In genomic region chrX:71623714-71624113, GRCh38 we compare ENCODE assay signal across 15 cellular contexts. TPM values are rescaled to one million over a fixed set of nuclear protein-coding genes. Genes with fewer than 3 reads are reported as not detected.
DNase-seq lines count a peak whose midpoint lies in the region; ATAC-seq, FAIRE-seq and TF ChIP-seq lines count a peak whose summit lies in the region.
"Had no signal": no experiment of that assay in that cellular context is flagged by ENCODE, and none has a peak within 500 bp of the region (broad histone marks: within the 10 kb centered on the region; RNA-seq: fewer than 3 reads in every experiment).

No MANE protein-coding gene starts in this region.

- no TSS peak for BruUV-seq in OCI-LY7 (replicated peaks; lab: Mats Ljungman, UMichigan)

- peak overlapping the region; percentile 95 for H3K27ac Mint-ChIP-seq in activated CD4-positive, alpha-beta T cell treated with anti-CD3 and anti-CD28 coated beads, Interleukin-2, amount 10 ng/mL, durations not matched to agents 24 days and 14 days
- H3K27ac Mint-ChIP-seq in effector memory CD8-positive, alpha-beta T cell = peak overlapping the region; percentile 98
- peak overlapping the region; percentile 96 for H3K27ac Mint-ChIP-seq in stimulated activated naive CD8-positive, alpha-beta T cell treated with anti-CD3 and anti-CD28 coated beads, Interleukin-15, Interleukin-2, amounts not matched to agents 100 ng/mL and 50 ng/mL, for 24 hours

- peaks cover 6% of the 10 kb centered on the region; the same call in 1 of the 2 replicates for H3K9me3 ChIP-seq in OCI-LY7 (ENCODE audit: low read length)
- H3K9me3 ChIP-seq: A549, thoracic aorta had no signal

- FAIRE-seq in RCC 7860 (lab: Jason Lieb, UNC) = no peak
- FAIRE-seq: A549, H54 had no signal

- no peaks in the 10 kb centered on the region for H3K9me2 ChIP-seq in OCI-LY7 (ENCODE audit: insufficient read depth, low read length)

- peak overlapping the region; percentile 73 for H3K27ac ChIP-seq in OCI-LY7 (ENCODE audit: low read depth, low read length, poor library complexity, severe bottlenecking)
- H3K27ac ChIP-seq: A549 had no signal

- peaks cover 64% of the 10 kb centered on the region for H3K4me1 ChIP-seq in OCI-LY7 (ENCODE audit: insufficient read depth, low read length, poor library complexity, severe bottlenecking)
- H3K4me1 ChIP-seq: A549 had no signal

- peak overlapping the region; percentile 70 for H3K4me2 ChIP-seq in OCI-LY7 (ENCODE audit: low read length)
- H3K4me2 ChIP-seq: A549 had no signal

- no peaks in the 10 kb centered on the region for H3K9me3 Mint-ChIP-seq in activated CD4-positive, alpha-beta T cell treated with anti-CD3 and anti-CD28 coated beads, Interleukin-2, amount 10 ng/mL, durations not matched to agents 24 days and 14 days
- H3K9me3 Mint-ChIP-seq in effector memory CD8-positive, alpha-beta T cell = no peaks in the 10 kb centered on the region
- no peaks in the 10 kb centered on the region for H3K9me3 Mint-ChIP-seq in stimulated activated naive CD8-positive, alpha-beta T cell treated with anti-CD3 and anti-CD28 coated beads, Interleukin-15, Interleukin-2, amounts not matched to agents 100 ng/mL and 50 ng/mL, for 24 hours

- ATAC-seq in effector memory CD8-positive, alpha-beta T cell (replicated peaks) = peak; percentile 20

- no peak overlapping the region for H3K4me3 ChIP-seq in OCI-LY7 (ENCODE audit: low read depth, low read length, poor library complexity, severe bottlenecking)
- H3K4me3 ChIP-seq: A549, thoracic aorta had no signal

- no peaks in the 10 kb centered on the region for H3K27me3 Mint-ChIP-seq in activated CD4-positive, alpha-beta T cell treated with anti-CD3 and anti-CD28 coated beads, Interleukin-2, amount 10 ng/mL, durations not matched to agents 24 days and 14 days
- H3K27me3 Mint-ChIP-seq in effector memory CD8-positive, alpha-beta T cell = no peaks in the 10 kb centered on the region
- no peaks in the 10 kb centered on the region for H3K27me3 Mint-ChIP-seq in stimulated activated naive CD8-positive, alpha-beta T cell treated with anti-CD3 and anti-CD28 coated beads, Interleukin-15, Interleukin-2, amounts not matched to agents 100 ng/mL and 50 ng/mL, for 24 hours

- intact Hi-C loops in activated CD4-positive, alpha-beta T cell treated with anti-CD3 and anti-CD28 coated beads, Interleukin-2, amount 10 ng/mL, durations not matched to agents 24 days and 14 days (cut with micrococcal nuclease) = no loop called here
- intact Hi-C loops in OCI-LY7 (cut with micrococcal nuclease; ENCODE audit: unreplicated experiment) = loop anchor here (2.0 kb wide), 1 partner anchor 27 kb away; no protein-coding TSS in a partner anchor

- H3K4me3 Mint-ChIP-seq in activated CD4-positive, alpha-beta T cell treated with anti-CD3 and anti-CD28 coated beads, Interleukin-2, amount 10 ng/mL, durations not matched to agents 24 days and 14 days = peak overlapping the region; percentile 76
- peak overlapping the region; percentile 84 to 85 for H3K4me3 Mint-ChIP-seq in effector memory CD8-positive, alpha-beta T cell
- peak overlapping the region; percentile 81 for H3K4me3 Mint-ChIP-seq in stimulated activated naive CD8-positive, alpha-beta T cell treated with anti-CD3 and anti-CD28 coated beads, Interleukin-15, Interleukin-2, amounts not matched to agents 100 ng/mL and 50 ng/mL, for 24 hours

- CTCF ChIA-PET in OCI-LY7 (lab: Charles Lee; ENCODE audit: unreplicated experiment) = no interaction called here

- no peak for TF ChIP-seq CTCF in OCI-LY7 (conservative IDR thresholded peaks at IDR 0.05; ENCODE audit: low read length)

- POLR2A ChIA-PET in OCI-LY7 (lab: Charles Lee) = no interaction called here

- H3K4me1 Mint-ChIP-seq in activated CD4-positive, alpha-beta T cell treated with anti-CD3 and anti-CD28 coated beads, Interleukin-2, amount 10 ng/mL, durations not matched to agents 24 days and 14 days = peaks cover 46% of the 10 kb centered on the region
- peaks cover 27 to 39% of the 10 kb centered on the region in 2 donors for H3K4me1 Mint-ChIP-seq in effector memory CD8-positive, alpha-beta T cell (ENCODE audit: low read depth in 2 of 2)
- H3K4me1 Mint-ChIP-seq in stimulated activated naive CD8-positive, alpha-beta T cell treated with anti-CD3 and anti-CD28 coated beads, Interleukin-15, Interleukin-2, amounts not matched to agents 100 ng/mL and 50 ng/mL, for 24 hours (ENCODE audit: low read depth) = peaks cover 58% of the 10 kb centered on the region

- DNase-seq in activated CD4-positive, alpha-beta T cell treated with anti-CD3 and anti-CD28 coated beads, Interleukin-2, amount 10 ng/mL, durations not matched to agents 24 days and 14 days = peak; percentile 71
- DNase-seq in activated CD4-positive, alpha-beta T cell treated with anti-CD3 and anti-CD28 coated beads, Interleukin-2, amount 50 U/mL, for 48 hours = no peak
- DNase-seq in OCI-LY7 (ENCODE audit: low spot score) (no peak), germinal center (ENCODE audit: low spot score) (no peak), RCC 7860 (ENCODE audit: low spot score) (no peak), NCI-H510A treated with DMSO at 0.1 percent for 48 hours (lab: John Stamatoyannopoulos, UW) (no peak)
- DNase-seq in effector memory CD8-positive, alpha-beta T cell = peak in 1 of 3 experiments; percentile 23
- DNase-seq: DMS 273 treated with DMSO at 0.1 percent for 48 hours, mesendoderm, NCI-H187 treated with DMSO at 0.1 percent for 48 hours had no signal

- no peaks in the 10 kb centered on the region; the same call in 1 of the 2 replicates for H3K36me3 ChIP-seq in OCI-LY7 (ENCODE audit: insufficient read depth, low read length)
- H3K36me3 ChIP-seq: thoracic aorta had no signal

- H4K20me1 ChIP-seq in OCI-LY7 (ENCODE audit: insufficient read depth, low read length) = no peaks in the 10 kb centered on the region

- peaks cover 3% of the 10 kb centered on the region for H3K36me3 Mint-ChIP-seq in activated CD4-positive, alpha-beta T cell treated with anti-CD3 and anti-CD28 coated beads, Interleukin-2, amount 10 ng/mL, durations not matched to agents 24 days and 14 days (ENCODE audit: low read depth)
- H3K36me3 Mint-ChIP-seq in effector memory CD8-positive, alpha-beta T cell (ENCODE audit: insufficient read depth) = peaks cover 31% of the 10 kb centered on the region
- H3K36me3 Mint-ChIP-seq in stimulated activated naive CD8-positive, alpha-beta T cell treated with anti-CD3 and anti-CD28 coated beads, Interleukin-15, Interleukin-2, amounts not matched to agents 100 ng/mL and 50 ng/mL, for 24 hours (ENCODE audit: low read depth) = no peaks in the 10 kb centered on the region

- H3K79me2 ChIP-seq in OCI-LY7 (ENCODE audit: insufficient read depth, low read depth, low read length) = no peaks in the 10 kb centered on the region

- H2AFZ ChIP-seq in OCI-LY7 (ENCODE audit: low read length) = peak overlapping the region; percentile 21; the same call in 1 of the 2 replicates

RNA-seq across cellular contexts. Expression of gene CXCR3, which starts 5.4 kb away (rescaled TPM):
- 34.5 and 35.2 TPM in 2 replicates for total RNA-seq in activated CD4-positive, alpha-beta T cell treated with anti-CD3 and anti-CD28 coated beads, Interleukin-2, amount 10 ng/mL, durations not matched to agents 24 days and 14 days
- not detected in 2 replicates for total RNA-seq in OCI-LY7 (2014; rRNA removed; shearing (Covaris generic))
- total RNA-seq in OCI-LY7 (2022) = not detected in 2 replicates
- total RNA-seq: epithelial cell of proximal tubule had no signal

RNA-seq across cellular contexts. Expression of gene GCNA, which starts 45.5 kb away (rescaled TPM):
- 3.3 and 4.5 TPM in 2 replicates for total RNA-seq in activated CD4-positive, alpha-beta T cell treated with anti-CD3 and anti-CD28 coated beads, Interleukin-2, amount 10 ng/mL, durations not matched to agents 24 days and 14 days
- total RNA-seq in OCI-LY7 (2014; rRNA removed; shearing (Covaris generic)) = 2.0 and 2.1 TPM in 2 replicates
- total RNA-seq in OCI-LY7 (2022) = 3.9 and 4.2 TPM in 2 replicates

Comparison
In these comparisons a context has a peak if more than half of its experiments do, and no peak if none do; other contexts are left out.
1. RNA of gene CXCR3, which starts 5.4 kb away (total RNA-seq): 34.5 to 35.2 TPM in activated CD4-positive, alpha-beta T cell treated with anti-CD3 and anti-CD28 coated beads, Interleukin-2, amount 10 ng/mL, durations not matched to agents 24 days and 14 days; not detected in OCI-LY7; every median in the first group is over 10 times any median in the second.
2. Peak in every context shown above with its lines, with median percentiles within 50 percentile points of each other: H3K27ac Mint-ChIP-seq and H3K4me3 Mint-ChIP-seq.